25 cellular contexts compared by ENCODE assay signal in genomic region chrX:110183314-110183713, GRCh38.
"Had no signal": no experiment of that assay in that cellular context is flagged by ENCODE, and none has a peak within 500 bp of the region (broad histone marks: within the 10 kb centered on the region; RNA-seq: fewer than 3 reads in every experiment).

No MANE protein-coding gene starts in this region.

- H3K9me3 ChIP-seq: gastrocnemius medialis, left lung, lower lobe of right lung, mucosa of descending colon had no signal

- ATAC-seq: esophagus mucosa; gastrocnemius medialis; left lung; left ventricle myocardium superior; lower lobe of right lung; mucosa of descending colon; naive thymus-derived CD8-positive, alpha-beta T cell had no signal

- DNase-seq: dermis blood vessel endothelial cell; dorsolateral prefrontal cortex; effector CD4-positive, alpha-beta T cell; effector memory CD4-positive, alpha-beta T cell; esophagus squamous epithelium; foreskin melanocyte; gastrocnemius medialis; glutamatergic neuron; head of caudate nucleus; heart right ventricle; hippocampal formation; left cardiac atrium; left lung; left ventricle myocardium superior; lower lobe of right lung; mesendoderm; mucosa of descending colon; naive B cell; naive thymus-derived CD8-positive, alpha-beta T cell had no signal

- H3K4me3 Mint-ChIP-seq: memory B cell; naive thymus-derived CD8-positive, alpha-beta T cell had no signal

- H3K27me3 ChIP-seq: esophagus squamous epithelium, gastrocnemius medialis, heart right ventricle had no signal

- FAIRE-seq: colon, islet of Langerhans, keratinocyte had no signal

- H3K27me3 Mint-ChIP-seq: memory B cell; naive B cell; naive thymus-derived CD8-positive, alpha-beta T cell had no signal

- H3K4me1 ChIP-seq: gastrocnemius medialis, left lung, lower lobe of right lung had no signal

- H3K36me3 ChIP-seq: esophagus squamous epithelium, gastrocnemius medialis, heart right ventricle, left lung, lower lobe of right lung had no signal

- H3K27ac ChIP-seq: coronary artery, dorsolateral prefrontal cortex, gastrocnemius medialis, heart right ventricle, left lung, lower lobe of right lung had no signal

- H3K4me3 ChIP-seq: coronary artery, dorsolateral prefrontal cortex, esophagus squamous epithelium, gastrocnemius medialis, heart right ventricle, left lung, lower lobe of right lung, mucosa of descending colon had no signal

- H3K27ac Mint-ChIP-seq: memory B cell, naive B cell had no signal
